8 cellular contexts compared by ENCODE assay signal in genomic region chr12:6764011-6764828, GRCh38. TPM values are rescaled to one million over a fixed set of nuclear protein-coding genes. Genes with fewer than 3 reads are reported as not detected.
DNase-seq lines count a peak whose midpoint lies in the region; ATAC-seq, FAIRE-seq and TF ChIP-seq lines count a peak whose summit lies in the region.

No MANE protein-coding gene starts in this region.

- no TSS peak for BruUV-seq in K562 (replicated peaks; lab: Mats Ljungman, UMichigan)

- H3K9me1 ChIP-seq in K562 (ENCODE audit: control insufficient read depth, insufficient read depth, low read length), result no peaks in the 10 kb centered on the region

- peak; percentile 100 for FAIRE-seq in K562 (lab: Jason Lieb, UNC)

- H4K20me1 ChIP-seq in K562 (replicated peaks; ENCODE audit: control insufficient read depth, insufficient read depth, low read length), result no peaks in the 10 kb centered on the region

- peak overlapping the region; percentile 28 to 42; a peak in 3 of 4 replicates for H3K9ac ChIP-seq in K562 (ENCODE audit: insufficient read depth in 1 of 2, low read depth in 2 of 2, low read length in 2 of 2)

- DNase-seq in activated T-cell treated with anti-CD3 and anti-CD28 coated beads, Interleukin-2, amount 50 U/mL, for 24 hours, result peak; percentile 48
- DNase-seq in activated T-cell treated with anti-CD3 and anti-CD28 coated beads for 4 hours, result no peak
- DNase-seq in MG63, result peak; percentile 98
- DNase-seq in RWPE1 (ENCODE audit: low spot score), result peak; percentile 95
- DNase-seq in K562 (ENCODE audit: extremely low read depth in 1 of 4, low spot score in 3 of 4), result peak; percentile 87 to 95 (median 90)
- DNase-seq in hepatic stellate cell (ENCODE audit: low spot score), result peak; percentile 99
- DNase-seq in progenitor cell of endocrine pancreas (ENCODE audit: low spot score, unreplicated experiment), result peak; percentile 87

- no peaks in the 10 kb centered on the region for H3K9me3 Mint-ChIP-seq in activated T-cell treated with anti-CD3 and anti-CD28 coated beads, Interleukin-2, amount 50 U/mL, for 24 hours
- H3K9me3 Mint-ChIP-seq in progenitor cell of endocrine pancreas (ENCODE audit: low read depth), result peaks cover 3% of the 10 kb centered on the region

- POLR2A ChIA-PET in HEK293 (lab: Yijun Ruan, JAX) (interaction anchor here (0.8 to 3.9 kb wide), 4 partner anchors 11 to 41 kb away, joined by 3 to 79 read pairs (median 4); partner anchors contain the start of genes COPS7A and MLF2), RWPE1 (lab: Yijun Ruan, JAX; ENCODE audit: low non-redundant PET) (interaction anchor here (1.0 kb wide), 1 partner anchor 11 kb away, joined by 3 read pairs; the partner anchor contains the start of gene MLF2), K562 (lab: Yijun Ruan, JAX) (interaction anchor here (1.0 to 1.5 kb wide), 4 partner anchors 10 to 29 kb away, joined by 3 to 6 read pairs (median 4); partner anchors contain the start of gene MLF2)

- H3K27ac Mint-ChIP-seq in activated T-cell treated with anti-CD3 and anti-CD28 coated beads, Interleukin-2, amount 50 U/mL, for 24 hours, result no peak overlapping the region
- peak overlapping the region; percentile 94 for H3K27ac Mint-ChIP-seq in progenitor cell of endocrine pancreas

- no peak for TF ChIP-seq POLR2A in K562 (conservative IDR thresholded peaks at IDR 0.05)

- H3K79me2 ChIP-seq in K562 (ENCODE audit: control insufficient read depth, insufficient read depth, low read length), result peaks cover 24% of the 10 kb centered on the region

- CTCF ChIA-PET in HEK293 (lab: Yijun Ruan, JAX) (interaction anchor here (1.2 to 7.8 kb wide), 4 partner anchors 10 to 61 kb away, joined by 4 to 140 read pairs (median 49); partner anchors contain the start of gene MLF2), RWPE1 (lab: Yijun Ruan, JAX) (interaction anchor here (0.7 kb wide), 1 partner anchor 10 kb away, joined by 5 read pairs; no protein-coding TSS in a partner anchor), K562 (lab: Yijun Ruan, JAX; ENCODE audit: low intra/inter-chr PET ratio) (no interaction called here)

- in situ Hi-C loops in K562 (cut with MboI), result no loop called here

- H3K27ac ChIP-seq in HEK293 (ENCODE audit: extremely low read depth, low read depth, low read length) (peak overlapping the region; percentile 92), RWPE1 (peak overlapping the region; percentile 94), K562 (ENCODE audit: extremely low read depth, low read depth, low read length) (peak overlapping the region; percentile 65)

- TF ChIP-seq RAD21 in K562 (CRISPR knock-in tag; conservative IDR thresholded peaks at IDR 0.05 in 1 of 2, IDR thresholded peaks at IDR 0.05 in 1 of 2), result no peak

- peak; percentile 86 for ATAC-seq in K562

- H3K27me3 ChIP-seq in MG63 (no peaks in the 10 kb centered on the region), K562 (ENCODE audit: control insufficient read depth in 2 of 2, insufficient read depth in 2 of 2, low read length in 2 of 2) (no peaks in the 10 kb centered on the region)

- peaks cover 43% of the 10 kb centered on the region for H3K27me3 Mint-ChIP-seq in activated T-cell treated with anti-CD3 and anti-CD28 coated beads, Interleukin-2, amount 50 U/mL, for 24 hours
- H3K27me3 Mint-ChIP-seq in progenitor cell of endocrine pancreas, result no peaks in the 10 kb centered on the region

- H3K9me3 ChIP-seq in HEK293 (ENCODE audit: control insufficient read depth, insufficient read depth, low read depth, low read length) (no peaks in the 10 kb centered on the region), MG63 (no peaks in the 10 kb centered on the region), K562 (replicated peaks; ENCODE audit: control insufficient read depth, insufficient read depth, low read depth, low read length) (no peaks in the 10 kb centered on the region)

- TF ChIP-seq CTCF in HEK293 (tag by site-specific recombination; IDR thresholded peaks at IDR 0.05) (no peak), RWPE1 (conservative IDR thresholded peaks at IDR 0.05; ENCODE audit: low read depth) (no peak), K562 (IDR thresholded peaks at IDR 0.05 in 2 of 3, conservative IDR thresholded peaks at IDR 0.05 in 1 of 3; ENCODE audit: insufficient read depth in 2 of 3, low read depth in 1 of 3, low read length in 3 of 3) (no peak), progenitor cell of endocrine pancreas (IDR thresholded peaks at IDR 0.05; ENCODE audit: unreplicated experiment) (no peak)

- H3K4me1 ChIP-seq in HEK293 (ENCODE audit: control insufficient read depth, insufficient read depth, low read length), result peaks cover 30% of the 10 kb centered on the region
- peaks cover 24 to 29% of the 10 kb centered on the region in 2 experiments; a peak in 4 of 5 replicates for H3K4me1 ChIP-seq in K562 (replicated peaks in 1 of 2; ENCODE audit: control insufficient read depth in 2 of 2, insufficient read depth in 2 of 2, low read length in 2 of 2)

- H3K4me2 ChIP-seq in K562 (ENCODE audit: insufficient read depth, low read length), result peak overlapping the region; percentile 36

- H3K36me3 Mint-ChIP-seq in activated T-cell treated with anti-CD3 and anti-CD28 coated beads, Interleukin-2, amount 50 U/mL, for 24 hours (ENCODE audit: low read depth), result peaks cover 7% of the 10 kb centered on the region
- H3K36me3 Mint-ChIP-seq in progenitor cell of endocrine pancreas (ENCODE audit: insufficient read depth), result peaks cover 1% of the 10 kb centered on the region

- intact Hi-C loops in K562 (cut with micrococcal nuclease), result no loop called here

- no peaks in the 10 kb centered on the region for H3K36me3 ChIP-seq in HEK293 (ENCODE audit: control insufficient read depth in 2 of 2, insufficient read depth in 1 of 2, low read length in 2 of 2)
- peaks cover 16% of the 10 kb centered on the region for H3K36me3 ChIP-seq in MG63
- H3K36me3 ChIP-seq in K562 (ENCODE audit: control insufficient read depth, insufficient read depth, low read length), result peaks cover 9% of the 10 kb centered on the region; the same call in 2 of the 3 replicates

- peak; percentile 33; the same call in 1 of the 2 replicates for TF ChIP-seq EP300 in K562 (IDR thresholded peaks at IDR 0.05; ENCODE audit: low read length)

- peak overlapping the region; percentile 48 for H2AFZ ChIP-seq in K562 (ENCODE audit: low read depth, low read length)

- WGBS in K562 (ENCODE audit: insufficient coverage, low coverage, missing lambda C conversion rate), result 0% methylated on average over 7 of the region's 16 CpGs

- H3K4me3 ChIP-seq in HEK293 (ENCODE audit: low read depth, low read length) (no peak overlapping the region; the same call in 1 of the 2 replicates), MG63 (peak overlapping the region; percentile 22), K562 (no peak overlapping the region)

- H3K4me3 Mint-ChIP-seq in activated T-cell treated with anti-CD3 and anti-CD28 coated beads, Interleukin-2, amount 50 U/mL, for 24 hours, result peak overlapping the region; percentile 34
- peak overlapping the region; percentile 57 for H3K4me3 Mint-ChIP-seq in progenitor cell of endocrine pancreas (ENCODE audit: low read depth)

- peaks cover 35% of the 10 kb centered on the region for H3K4me1 Mint-ChIP-seq in activated T-cell treated with anti-CD3 and anti-CD28 coated beads, Interleukin-2, amount 50 U/mL, for 24 hours (ENCODE audit: low read depth)
- H3K4me1 Mint-ChIP-seq in progenitor cell of endocrine pancreas (ENCODE audit: low read depth), result peaks cover 48% of the 10 kb centered on the region

RNA-seq across cellular contexts. Expression of gene PTMS, which starts 1.9 kb away (rescaled TPM):
- 272 and 328 TPM in 2 replicates for total RNA-seq in MG63 (2014; rRNA removed; shearing (Covaris generic); ENCODE audit: low replicate concordance)
- 29.6 and 36.7 TPM in 2 replicates for total RNA-seq in K562 (2011; cell fraction: chromatin; rRNA removed; ENCODE audit: low replicate concordance)
- total RNA-seq in K562 (2011; cell fraction: nucleolus; rRNA removed), result 32.1 and 32.4 TPM in 2 replicates
- 48.1 and 64.1 TPM in 2 replicates for total RNA-seq in K562 (2011; cell fraction: nucleoplasm; rRNA removed)
- total RNA-seq in K562 (2014; rRNA removed), result 78.5 and 91.4 TPM in 2 replicates
- 73.6 and 84.1 TPM in 2 replicates for total RNA-seq in K562 (2014; rRNA removed; fragmentation: Illumina TruSeq; extraction: Trizol)
- 97.7 and 108 TPM in 2 replicates for total RNA-seq in K562 (2015; rRNA removed; fragmentation: Illumina TruSeq; extraction: Trizol)
- total RNA-seq in K562 (2021), result 277 and 287 TPM in 2 replicates
- 64.1 and 92.5 TPM in 2 replicates for polyA plus RNA-seq in K562 (2011; rRNA removed)
- polyA plus RNA-seq in K562 (2011; cell fraction: cytosol; rRNA removed), result 255 TPM in 2 replicates
- polyA plus RNA-seq in K562 (2011; cell fraction: nucleus; rRNA removed), result 81.6 and 109 TPM in 2 replicates
- polyA plus RNA-seq in K562 (2012), result 220 and 306 TPM in 2 replicates
- polyA plus RNA-seq in K562 (2014; fragmentation: Illumina TruSeq; extraction: Trizol), result 282 and 386 TPM in 2 replicates
- 1 to 10 TPM; 5.1 to 5.2 TPM for polyA plus RNA-seq in K562 (2014; fragmentation: Nextera tagmentation; extraction: Ambion mirVana)
- 187 and 235 TPM in 2 replicates for polyA plus RNA-seq in K562 (2014; rRNA removed)
- polyA minus RNA-seq in K562 (2011; rRNA and poly(A)+ RNA removed), result 29.8 TPM in 2 replicates
- 52.4 and 55.3 TPM in 2 replicates for polyA minus RNA-seq in K562 (2011; cell fraction: cytosol; rRNA and poly(A)+ RNA removed)
- polyA minus RNA-seq in K562 (2011; cell fraction: nucleus; rRNA and poly(A)+ RNA removed), result 11.6 and 12.6 TPM in 2 replicates
- 414 and 480 TPM in 2 replicates for total RNA-seq in progenitor cell of endocrine pancreas

RNA-seq across cellular contexts. Expression of gene LAG3, which starts 8.1 kb away (rescaled TPM):
- total RNA-seq in MG63 (2014; rRNA removed; shearing (Covaris generic); ENCODE audit: low replicate concordance), result 0.17 TPM in 1 of 2 replicates, not detected in the other
- total RNA-seq in K562 (2011; cell fraction: chromatin; rRNA removed; ENCODE audit: low replicate concordance), result 0.97 and 5.8 TPM in 2 replicates
- total RNA-seq in K562 (2011; cell fraction: nucleolus; rRNA removed), result 2.1 and 2.2 TPM in 2 replicates
- 2.3 and 2.7 TPM in 2 replicates for total RNA-seq in K562 (2011; cell fraction: nucleoplasm; rRNA removed)
- total RNA-seq in K562 (2014; rRNA removed) (0.09 TPM in 1 of 2 replicates, not detected in the other), K562 (2014; rRNA removed; fragmentation: Illumina TruSeq; extraction: Trizol) (0.22 TPM in 1 of 2 replicates, not detected in the other), K562 (2015; rRNA removed; fragmentation: Illumina TruSeq; extraction: Trizol) (0.08 and 0.18 TPM in 2 replicates), K562 (2021) (0.60 and 0.66 TPM in 2 replicates), progenitor cell of endocrine pancreas (2.2 and 2.5 TPM in 2 replicates)
- polyA plus RNA-seq in K562 (2011; rRNA removed) (0.10 and 0.19 TPM in 2 replicates), K562 (2014; fragmentation: Illumina TruSeq; extraction: Trizol) (0.09 and 0.22 TPM in 2 replicates), K562 (2014; fragmentation: Nextera tagmentation; extraction: Ambion mirVana) (under 1 TPM in 1 of 2 experiments, not detected in 1; 0.07 TPM), K562 (2014; rRNA removed) (0.07 and 0.74 TPM in 2 replicates)
- polyA plus RNA-seq in K562 (2011; cell fraction: cytosol; rRNA removed), result 0.06 and 0.07 TPM in 2 replicates
- 1.2 and 2.7 TPM in 2 replicates for polyA plus RNA-seq in K562 (2011; cell fraction: nucleus; rRNA removed)
- polyA plus RNA-seq in K562 (2012), result 0.27 and 0.53 TPM in 2 replicates
- polyA minus RNA-seq in K562 (2011; rRNA and poly(A)+ RNA removed), result not detected in 2 replicates
- polyA minus RNA-seq in K562 (2011; cell fraction: cytosol; rRNA and poly(A)+ RNA removed), result not detected in 2 replicates
- 0.27 and 0.44 TPM in 2 replicates for polyA minus RNA-seq in K562 (2011; cell fraction: nucleus; rRNA and poly(A)+ RNA removed)

RNA-seq across cellular contexts. Expression of gene MLF2, which starts 11.3 kb away (rescaled TPM):
- 178 and 274 TPM in 2 replicates for total RNA-seq in MG63 (2014; rRNA removed; shearing (Covaris generic); ENCODE audit: low replicate concordance)
- 108 and 217 TPM in 2 replicates for total RNA-seq in K562 (2011; cell fraction: chromatin; rRNA removed; ENCODE audit: low replicate concordance)
- total RNA-seq in K562 (2011; cell fraction: nucleolus; rRNA removed), result 142 and 144 TPM in 2 replicates
- total RNA-seq in K562 (2011; cell fraction: nucleoplasm; rRNA removed), result 131 and 132 TPM in 2 replicates
- 146 and 161 TPM in 2 replicates for total RNA-seq in K562 (2014; rRNA removed)
- total RNA-seq in K562 (2014; rRNA removed; fragmentation: Illumina TruSeq; extraction: Trizol), result 58.3 and 60.3 TPM in 2 replicates
- total RNA-seq in K562 (2015; rRNA removed; fragmentation: Illumina TruSeq; extraction: Trizol), result 94.6 and 99.2 TPM in 2 replicates
- 149 and 167 TPM in 2 replicates for total RNA-seq in K562 (2021)
- 190 and 209 TPM in 2 replicates for polyA plus RNA-seq in K562 (2011; rRNA removed)
- 349 and 372 TPM in 2 replicates for polyA plus RNA-seq in K562 (2011; cell fraction: cytosol; rRNA removed)
- 190 and 315 TPM in 2 replicates for polyA plus RNA-seq in K562 (2011; cell fraction: nucleus; rRNA removed)
- polyA plus RNA-seq in K562 (2012), result 145 and 148 TPM in 2 replicates
- 138 and 139 TPM in 2 replicates for polyA plus RNA-seq in K562 (2014; fragmentation: Illumina TruSeq; extraction: Trizol)
- 10 to 100 TPM; 11.4 to 15.6 TPM for polyA plus RNA-seq in K562 (2014; fragmentation: Nextera tagmentation; extraction: Ambion mirVana)
- polyA plus RNA-seq in K562 (2014; rRNA removed), result 186 and 187 TPM in 2 replicates
- polyA minus RNA-seq in K562 (2011; rRNA and poly(A)+ RNA removed), result 133 and 137 TPM in 2 replicates
- polyA minus RNA-seq in K562 (2011; cell fraction: cytosol; rRNA and poly(A)+ RNA removed), result 56.6 and 66.3 TPM in 2 replicates
- polyA minus RNA-seq in K562 (2011; cell fraction: nucleus; rRNA and poly(A)+ RNA removed), result 49.0 and 76.3 TPM in 2 replicates
- 281 and 305 TPM in 2 replicates for total RNA-seq in progenitor cell of endocrine pancreas

RNA-seq across cellular contexts. Expression of gene CD4, which starts 25.1 kb away (rescaled TPM):
- total RNA-seq in MG63 (2014; rRNA removed; shearing (Covaris generic); ENCODE audit: low replicate concordance), result not detected in 2 replicates
- not detected in 2 replicates for total RNA-seq in K562 (2011; cell fraction: chromatin; rRNA removed; ENCODE audit: low replicate concordance)
- not detected in 2 replicates for total RNA-seq in K562 (2011; cell fraction: nucleolus; rRNA removed)
- not detected in 2 replicates for total RNA-seq in K562 (2011; cell fraction: nucleoplasm; rRNA removed)
- total RNA-seq in K562 (2014; rRNA removed), result not detected in 2 replicates
- total RNA-seq in K562 (2014; rRNA removed; fragmentation: Illumina TruSeq; extraction: Trizol), result not detected in 2 replicates
- 0.07 and 0.08 TPM in 2 replicates for total RNA-seq in K562 (2015; rRNA removed; fragmentation: Illumina TruSeq; extraction: Trizol)
- total RNA-seq in K562 (2021), result 0.27 and 0.31 TPM in 2 replicates
- 0.04 TPM in 1 of 2 replicates, not detected in the other for polyA plus RNA-seq in K562 (2011; rRNA removed)
- polyA plus RNA-seq in K562 (2011; cell fraction: cytosol; rRNA removed), result 0.01 TPM in 1 of 2 replicates, not detected in the other
- 0.06 TPM in 1 of 2 replicates, not detected in the other for polyA plus RNA-seq in K562 (2011; cell fraction: nucleus; rRNA removed)
- 0.22 and 0.29 TPM in 2 replicates for polyA plus RNA-seq in K562 (2012)
- polyA plus RNA-seq in K562 (2014; fragmentation: Illumina TruSeq; extraction: Trizol), result 0.06 and 0.10 TPM in 2 replicates
- under 1 TPM in 1 of 2 experiments, not detected in 1; 0.06 TPM for polyA plus RNA-seq in K562 (2014; fragmentation: Nextera tagmentation; extraction: Ambion mirVana)
- polyA plus RNA-seq in K562 (2014; rRNA removed), result 0.11 TPM in 1 of 2 replicates, not detected in the other
- not detected in 2 replicates for polyA minus RNA-seq in K562 (2011; rRNA and poly(A)+ RNA removed)
- not detected in 2 replicates for polyA minus RNA-seq in K562 (2011; cell fraction: cytosol; rRNA and poly(A)+ RNA removed)
- not detected in 2 replicates for polyA minus RNA-seq in K562 (2011; cell fraction: nucleus; rRNA and poly(A)+ RNA removed)
- 1.5 and 2.1 TPM in 2 replicates for total RNA-seq in progenitor cell of endocrine pancreas

RNA-seq across cellular contexts. Expression of gene COPS7A, which starts 40.4 kb away (rescaled TPM):
- total RNA-seq in MG63 (2014; rRNA removed; shearing (Covaris generic); ENCODE audit: low replicate concordance), result 91.3 and 125 TPM in 2 replicates
- total RNA-seq in K562 (2011; cell fraction: chromatin; rRNA removed; ENCODE audit: low replicate concordance), result 14.3 and 23.0 TPM in 2 replicates
- total RNA-seq in K562 (2011; cell fraction: nucleolus; rRNA removed), result 18.7 and 22.1 TPM in 2 replicates
- total RNA-seq in K562 (2011; cell fraction: nucleoplasm; rRNA removed), result 16.9 and 19.5 TPM in 2 replicates
- 24.2 and 26.9 TPM in 2 replicates for total RNA-seq in K562 (2014; rRNA removed)
- total RNA-seq in K562 (2014; rRNA removed; fragmentation: Illumina TruSeq; extraction: Trizol), result 13.2 and 13.4 TPM in 2 replicates
- 20.6 and 25.0 TPM in 2 replicates for total RNA-seq in K562 (2015; rRNA removed; fragmentation: Illumina TruSeq; extraction: Trizol)
- total RNA-seq in K562 (2021), result 22.5 and 23.4 TPM in 2 replicates
- 35.4 and 45.2 TPM in 2 replicates for polyA plus RNA-seq in K562 (2011; rRNA removed)
- polyA plus RNA-seq in K562 (2011; cell fraction: cytosol; rRNA removed), result 44.0 and 49.7 TPM in 2 replicates
- polyA plus RNA-seq in K562 (2011; cell fraction: nucleus; rRNA removed), result 61.4 and 63.0 TPM in 2 replicates
- 29.9 and 33.9 TPM in 2 replicates for polyA plus RNA-seq in K562 (2012)
- 29.9 and 36.0 TPM in 2 replicates for polyA plus RNA-seq in K562 (2014; fragmentation: Illumina TruSeq; extraction: Trizol)
- 10 to 100 TPM; 12.7 to 24.3 TPM for polyA plus RNA-seq in K562 (2014; fragmentation: Nextera tagmentation; extraction: Ambion mirVana)
- 30.2 and 36.5 TPM in 2 replicates for polyA plus RNA-seq in K562 (2014; rRNA removed)
- 9.8 and 11.4 TPM in 2 replicates for polyA minus RNA-seq in K562 (2011; rRNA and poly(A)+ RNA removed)
- polyA minus RNA-seq in K562 (2011; cell fraction: cytosol; rRNA and poly(A)+ RNA removed), result 9.2 and 11.9 TPM in 2 replicates
- 6.1 and 6.9 TPM in 2 replicates for polyA minus RNA-seq in K562 (2011; cell fraction: nucleus; rRNA and poly(A)+ RNA removed)
- total RNA-seq in progenitor cell of endocrine pancreas, result 42.6 and 45.5 TPM in 2 replicates
